In the genomic region with DNA sequence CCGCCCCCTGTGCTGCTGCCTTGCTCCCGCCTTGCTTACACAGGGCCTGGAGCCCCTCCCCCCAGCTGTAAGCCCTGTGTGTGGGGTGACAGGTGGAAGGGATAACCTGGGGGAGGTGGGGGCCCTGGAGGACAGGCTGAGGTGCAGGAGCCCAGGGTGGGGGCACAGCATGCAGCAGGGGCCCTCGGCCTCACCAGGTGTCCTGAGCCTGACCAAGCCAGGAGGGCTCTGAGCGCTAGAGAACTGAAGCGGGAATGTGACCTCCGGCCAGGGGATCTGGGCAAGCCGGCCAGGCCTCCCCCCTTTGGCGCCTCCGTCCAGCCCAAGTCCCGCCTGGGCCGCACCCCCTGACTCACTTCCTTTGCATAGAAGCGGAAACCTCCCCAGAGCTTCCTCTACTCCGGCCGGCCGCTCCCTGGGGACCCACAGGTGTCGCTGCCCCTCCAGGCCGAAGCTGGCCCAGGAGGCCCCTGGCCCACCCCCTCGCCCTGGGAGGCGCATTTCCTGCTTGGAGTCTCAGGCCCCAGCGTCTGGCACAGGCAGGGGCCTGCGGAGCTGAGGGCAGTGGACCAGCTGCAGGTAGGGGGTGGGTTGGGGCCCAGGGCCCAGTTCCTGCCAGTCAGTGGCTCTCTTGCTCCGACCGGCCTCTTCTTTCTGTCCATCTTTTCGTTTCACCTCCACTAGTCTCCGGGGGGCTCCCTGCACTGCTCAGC, we compare ENCODE assay signal across 8 cellular contexts. TPM values are rescaled to one million over a fixed set of nuclear protein-coding genes. Genes with fewer than 3 reads are reported as not detected.
A peak's percentile ranks its signal among the peaks of the same experiment; 100 is the strongest.
DNase-seq lines count a peak whose midpoint lies in the region; ATAC-seq lines count a peak whose summit lies in the region.

A gene (plus strand): TSS at position 398 of the 713 bp plus-strand sequence. CDS start 964 bp downstream, outside the sequence.

- H3K9me3 ChIP-seq in HUES6 (ENCODE audit: control insufficient read depth, insufficient read depth, low read depth, low read length): no peaks in the 10 kb centered on the region

- DNase-seq in GM03348 (ENCODE audit: low spot score) (peak; percentile 93), fibroblast of the conjunctiva (ENCODE audit: low read depth) (peak; percentile 55), DMS53 (lab: John Stamatoyannopoulos, UW) (no peak), NCI-H2227 treated with DMSO at 0.1 percent for 48 hours (lab: John Stamatoyannopoulos, UW) (no peak)
- peak; percentile 53 to 63 for DNase-seq in activated CD4-positive, alpha-beta T cell treated with anti-CD3 and anti-CD28 coated beads, Interleukin-2, amount 50 U/mL, for 48 hours
- DNase-seq in natural killer cell treated with Interleukin-12 subunit alpha and Interleukin-12 subunit beta and Interleukin-15 and Interleukin-18, amount 100 ng/mL, for 72 hours (ENCODE audit: low spot score): peak; percentile 85

- H3K9ac ChIP-seq in HUES6 (ENCODE audit: low read length): peak within 1 kb of the TSS; percentile 66

- peaks cover 38% of the 10 kb centered on the region for H3K4me1 ChIP-seq in HUES6 (ENCODE audit: control insufficient read depth, insufficient read depth, low read length)

- no peaks in the 10 kb centered on the region for H3K27me3 Mint-ChIP-seq in natural killer cell treated with Interleukin-12 subunit alpha and Interleukin-12 subunit beta and Interleukin-15 and Interleukin-18, amount 100 ng/mL, for 72 hours

- peaks cover 16% of the 10 kb centered on the region for H3K36me3 ChIP-seq in HUES6 (ENCODE audit: control insufficient read depth, insufficient read depth, low read length)

- peak within 1 kb of the TSS; percentile 84 to 92 for H3K27ac Mint-ChIP-seq in natural killer cell treated with Interleukin-12 subunit alpha and Interleukin-12 subunit beta and Interleukin-15 and Interleukin-18, amount 100 ng/mL, for 72 hours

- H3K27ac ChIP-seq in HUES6 (ENCODE audit: low read depth, low read length): peak within 1 kb of the TSS; percentile 89

- H3K4me3 Mint-ChIP-seq in natural killer cell treated with Interleukin-12 subunit alpha and Interleukin-12 subunit beta and Interleukin-15 and Interleukin-18, amount 100 ng/mL, for 72 hours: peak within 1 kb of the TSS; percentile 91

- peaks cover 3% of the 10 kb centered on the region for H3K27me3 ChIP-seq in HUES6 (ENCODE audit: control insufficient read depth, insufficient read depth, low read length)

- no peaks in the 10 kb centered on the region for H3K9me3 Mint-ChIP-seq in natural killer cell treated with Interleukin-12 subunit alpha and Interleukin-12 subunit beta and Interleukin-15 and Interleukin-18, amount 100 ng/mL, for 72 hours

- peaks cover 2% of the 10 kb centered on the region for H3K36me3 Mint-ChIP-seq in natural killer cell treated with Interleukin-12 subunit alpha and Interleukin-12 subunit beta and Interleukin-15 and Interleukin-18, amount 100 ng/mL, for 72 hours

- H3K4me3 ChIP-seq in HUES6 (ENCODE audit: low read depth, low read length): peak within 1 kb of the TSS; percentile 54

- peaks cover 14 to 19% of the 10 kb centered on the region in 2 donors for H3K4me1 Mint-ChIP-seq in natural killer cell treated with Interleukin-12 subunit alpha and Interleukin-12 subunit beta and Interleukin-15 and Interleukin-18, amount 100 ng/mL, for 72 hours (ENCODE audit: low read depth in 2 of 2)

- ATAC-seq in GM21381 (IDR thresholded peaks at IDR 0.05; ENCODE audit: unreplicated experiment): peak; percentile 58
- peak; percentile 87 to 88 for ATAC-seq in natural killer cell treated with Interleukin-12 subunit alpha and Interleukin-12 subunit beta and Interleukin-15 and Interleukin-18, amount 100 ng/mL, for 72 hours

RNA-seq across cellular contexts. Expression of the gene that starts here (rescaled TPM):
- total RNA-seq in natural killer cell treated with Interleukin-12 subunit alpha and Interleukin-12 subunit beta and Interleukin-15 and Interleukin-18, amount 100 ng/mL, for 72 hours: 10 to 100 TPM; 31.1 to 38.4 TPM

Comparison
In these comparisons a context has a peak if more than half of its experiments do, and no peak if none do; other contexts are left out.
1. DNase-seq: peak in GM03348 (single experiment), activated CD4-positive, alpha-beta T cell treated with anti-CD3 and anti-CD28 coated beads, Interleukin-2, amount 50 U/mL, for 48 hours (2 of 2), fibroblast of the conjunctiva (single experiment) and natural killer cell treated with Interleukin-12 subunit alpha and Interleukin-12 subunit beta and Interleukin-15 and Interleukin-18, amount 100 ng/mL, for 72 hours (single experiment); none in DMS53 (single experiment) and NCI-H2227 treated with DMSO at 0.1 percent for 48 hours (single experiment).